Comparison of ENCODE assay signal across 8 cellular contexts in genomic region chr4:40576651-40577480, GRCh38. TPM values are rescaled to one million over a fixed set of nuclear protein-coding genes. Genes with fewer than 3 reads are reported as not detected.
DNase-seq lines count a peak whose midpoint lies in the region; ATAC-seq, FAIRE-seq and TF ChIP-seq lines count a peak whose summit lies in the region.

No MANE protein-coding gene starts in this region.

- FAIRE-seq in islet of Langerhans (lab: Jason Lieb, UNC): peak; percentile 99

- H3K27ac Mint-ChIP-seq in stimulated activated memory B cell treated with anti-CD40 and anti-IgM and Interleukin-4, amounts not matched to agents 10 μg/mL and 1 μg/mL and 100 μg/mL, for 72 hours: peak overlapping the region; percentile 86

- intact Hi-C loops in body of pancreas (cut with DNase I): no loop called here

- ATAC-seq in GM19043 (IDR thresholded peaks at IDR 0.05; ENCODE audit: low read depth, unreplicated experiment): peak; percentile 53
- ATAC-seq in HG03103 (IDR thresholded peaks at IDR 0.05; ENCODE audit: low read depth, unreplicated experiment): peak; percentile 56
- peak; percentile 96 for ATAC-seq in body of pancreas
- peak; percentile 90 for ATAC-seq in stimulated activated memory B cell treated with anti-CD40 and anti-IgM and Interleukin-4, amounts not matched to agents 10 μg/mL and 1 μg/mL and 100 μg/mL, for 72 hours

- H3K27me3 ChIP-seq in body of pancreas: no peaks in the 10 kb centered on the region

- no peaks in the 10 kb centered on the region for H3K36me3 Mint-ChIP-seq in stimulated activated memory B cell treated with anti-CD40 and anti-IgM and Interleukin-4, amounts not matched to agents 10 μg/mL and 1 μg/mL and 100 μg/mL, for 72 hours

- peak; percentile 100 for DNase-seq in DMS53 (lab: John Stamatoyannopoulos, UW)
- DNase-seq in NCI-H510A treated with DMSO at 0.1 percent for 48 hours (lab: John Stamatoyannopoulos, UW): peak; percentile 72
- DNase-seq in body of pancreas: peak; percentile 85 to 96 (median 90)
- DNase-seq in retina: no peak

- no peaks in the 10 kb centered on the region for H3K36me3 ChIP-seq in body of pancreas (replicated peaks in 1 of 2; ENCODE audit: insufficient read depth in 1 of 2, low read depth in 2 of 2)

- H3K4me3 ChIP-seq in body of pancreas: no peak overlapping the region

- H3K9me3 ChIP-seq in body of pancreas: no peaks in the 10 kb centered on the region

- H3K4me1 ChIP-seq in body of pancreas: peaks cover 36% of the 10 kb centered on the region

- H3K9me3 Mint-ChIP-seq in stimulated activated memory B cell treated with anti-CD40 and anti-IgM and Interleukin-4, amounts not matched to agents 10 μg/mL and 1 μg/mL and 100 μg/mL, for 72 hours: no peaks in the 10 kb centered on the region

- H3K4me1 Mint-ChIP-seq in stimulated activated memory B cell treated with anti-CD40 and anti-IgM and Interleukin-4, amounts not matched to agents 10 μg/mL and 1 μg/mL and 100 μg/mL, for 72 hours: peaks cover 79% of the 10 kb centered on the region

- TF ChIP-seq CTCF in body of pancreas (IDR thresholded peaks at IDR 0.05): peak in 1 of 7 experiments; percentile 4

- TF ChIP-seq POLR2A in body of pancreas (IDR thresholded peaks at IDR 0.05): peak in 2 of 3 donors; percentile 61 to 66

- H3K4me3 Mint-ChIP-seq in stimulated activated memory B cell treated with anti-CD40 and anti-IgM and Interleukin-4, amounts not matched to agents 10 μg/mL and 1 μg/mL and 100 μg/mL, for 72 hours: peak overlapping the region; percentile 48

- WGBS in body of pancreas, 2 donors: 3 to 5% methylated on average over 6 to 7 of the region's 7 CpGs

- peak overlapping the region; percentile 86 to 89 (median 88) for H3K27ac ChIP-seq in body of pancreas

- no peaks in the 10 kb centered on the region for H3K27me3 Mint-ChIP-seq in stimulated activated memory B cell treated with anti-CD40 and anti-IgM and Interleukin-4, amounts not matched to agents 10 μg/mL and 1 μg/mL and 100 μg/mL, for 72 hours

RNA-seq across cellular contexts. Expression of gene RBM47, which starts 52.8 kb away (rescaled TPM):
- total RNA-seq in body of pancreas: 10 to 100 TPM; 79.9 to 99.5 TPM
